Comparison of ENCODE assay signal across 24 cellular contexts in the genomic region with DNA sequence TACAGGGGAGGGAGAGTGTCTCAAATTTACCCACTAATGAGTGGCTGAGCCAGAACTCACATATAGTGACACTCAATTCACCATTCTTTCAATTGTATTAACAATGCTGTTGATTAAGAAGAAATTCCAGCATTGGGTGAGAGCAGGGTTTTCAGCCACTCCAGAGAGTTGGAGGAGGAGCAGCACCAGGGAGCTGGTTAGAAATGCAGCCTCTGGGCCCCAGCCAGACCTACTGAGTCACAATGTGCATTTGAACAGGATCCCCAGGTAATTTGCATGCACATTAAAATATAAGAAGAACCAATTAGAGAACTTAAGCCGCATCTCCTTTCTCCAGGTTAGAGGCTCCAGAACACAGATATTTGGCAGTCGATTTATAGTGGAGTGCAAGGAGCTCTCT. TPM values are rescaled to one million over a fixed set of nuclear protein-coding genes. Genes with fewer than 3 reads are reported as not detected.
DNase-seq lines count a peak whose midpoint lies in the region; FAIRE-seq and TF ChIP-seq lines count a peak whose summit lies in the region.
"Had no signal": no experiment of that assay in that cellular context is flagged by ENCODE, and none has a peak within 500 bp of the region (broad histone marks: within the 10 kb centered on the region; RNA-seq: fewer than 3 reads in every experiment).

No MANE protein-coding gene starts in this region.

- H3K79me2 ChIP-seq in H1 (ENCODE audit: control insufficient read depth in 1 of 2, insufficient read depth in 2 of 2, low read length in 2 of 2) = no peaks in the 10 kb centered on the region

- H3K9ac ChIP-seq in HUES48 (ENCODE audit: low read depth, low read length) = no peak overlapping the region
- no peak overlapping the region for H3K9ac ChIP-seq in H1 (replicated peaks in 1 of 4; ENCODE audit: extremely low read depth in 1 of 4, low read depth in 3 of 4, low read length in 3 of 4)

- H3K27ac ChIP-seq in HUES48 (ENCODE audit: low read depth, low read length) = peak overlapping the region; percentile 14
- no peak overlapping the region for H3K27ac ChIP-seq in H1 (ENCODE audit: low read depth, low read length)
- H3K27ac ChIP-seq: A549 had no signal

- H3K56ac ChIP-seq in H1 (replicated peaks; ENCODE audit: insufficient read length, low read depth, low read length) = no peak overlapping the region

- 27% methylated on average over 2 of the region's 2 CpGs; no CpG with 5 or more reads in 1 of the 2 experiments for WGBS in H1 (ENCODE audit: extremely low coverage in 1 of 2, insufficient coverage in 1 of 2, insufficient read length in 1 of 2, insufficient replicate concordance in 2 of 2, low coverage in 1 of 2, low lambda C conversion rate in 2 of 2, missing lambda C conversion rate in 1 of 2), 2 experiments

- no peak overlapping the region for H2BK5ac ChIP-seq in H1 (ENCODE audit: low read depth, low read length)

- H2BK20ac ChIP-seq in H1 (ENCODE audit: low read length) = no peak overlapping the region

- H3K36me3 ChIP-seq in HUES48 (ENCODE audit: control insufficient read depth, insufficient read depth, low read length) = no peaks in the 10 kb centered on the region
- no peaks in the 10 kb centered on the region for H3K36me3 ChIP-seq in H1 (ENCODE audit: control insufficient read depth in 2 of 4, insufficient read depth in 4 of 4, low read length in 3 of 4)

- H4K5ac ChIP-seq in H1 (ENCODE audit: insufficient read length, low read depth, low read length) = no peak overlapping the region

- DNase-seq in H1 (ENCODE audit: low read depth in 1 of 2, low spot score in 2 of 2) = peak in 1 of 2 experiments; percentile 29
- no peak for DNase-seq in NCI-H526 treated with DMSO at 0.1 percent for 48 hours (lab: John Stamatoyannopoulos, UW)
- DNase-seq in activated CD4-positive, alpha-beta T cell treated with anti-CD3 and anti-CD28 coated beads for 48 hours = no peak
- DNase-seq in endothelial cell (ENCODE audit: low spot score) = no peak
- DNase-seq: 8988T; ACHN; AML-193; C1 segment of cervical spinal cord; Calu3; CD4-positive, alpha-beta memory T cell; COR-L47; DMS53; DMS79 treated with DMSO at 0.1 percent for 48 hours; GF-D8; GOT3; H9 had no signal

- peaks cover 30% of the 10 kb centered on the region for H3K4me1 ChIP-seq in HUES48 (ENCODE audit: control insufficient read depth, insufficient read depth, low read length)
- H3K4me1 ChIP-seq in H1 (replicated peaks in 1 of 4; ENCODE audit: control insufficient read depth in 3 of 4, insufficient read depth in 4 of 4, low read length in 3 of 4) = peaks cover 2 to 14% (median 5%) of the 10 kb centered on the region in 4 experiments; a peak in 6 of 7 replicates
- H3K4me1 ChIP-seq: A549 had no signal

- H3K4me3 Mint-ChIP-seq in endothelial cell (ENCODE audit: unreplicated experiment) = no peak overlapping the region
- H3K4me3 Mint-ChIP-seq: CD4-positive, alpha-beta memory T cell; H9 had no signal

- H3K18ac ChIP-seq in H1 (ENCODE audit: extremely low read depth, low read length) = no peak overlapping the region

- no peak overlapping the region for H2BK120ac ChIP-seq in H1 (replicated peaks; ENCODE audit: low read depth, low read length)

- no peaks in the 10 kb centered on the region for H3K79me1 ChIP-seq in H1 (ENCODE audit: low read depth, low read length)

- H3K27me3 ChIP-seq in HUES48 (ENCODE audit: control insufficient read depth, insufficient read depth, low read length) = 0 out of 2 replicates have a peak, but pooled peaks cover 4% of the 10 kb centered on the region
- H3K27me3 ChIP-seq in H1 (replicated peaks in 1 of 4; ENCODE audit: control insufficient read depth in 3 of 4, extremely low read depth in 1 of 4, insufficient read depth in 3 of 4, low read length in 3 of 4) = no peaks in the 10 kb centered on the region

- POLR2A ChIA-PET in H1 (lab: Charles Lee; ENCODE audit: partially characterized antibody) = no interaction called here

- no peak overlapping the region for H3K4ac ChIP-seq in H1 (replicated peaks; ENCODE audit: insufficient read length, low read depth, low read length)

- no peak overlapping the region for H3K23ac ChIP-seq in H1 (ENCODE audit: insufficient read length)

- no peak overlapping the region for H4K8ac ChIP-seq in H1 (ENCODE audit: extremely low read depth, insufficient read depth, low read length)

- no peak for TF ChIP-seq EP300 in H1 (IDR thresholded peaks at IDR 0.05; ENCODE audit: borderline replicate concordance in 1 of 2, low read depth in 2 of 2, low read length in 2 of 2)

- no peak overlapping the region for H2BK12ac ChIP-seq in H1 (ENCODE audit: low read depth, low read length)

- TF ChIP-seq CTCF in H1 (IDR thresholded peaks at IDR 0.05; ENCODE audit: control extremely low read depth in 1 of 3, insufficient read depth in 1 of 3, low read depth in 1 of 3, low read length in 3 of 3) (no peak), endothelial cell (IDR thresholded peaks at IDR 0.05; ENCODE audit: unreplicated experiment) (no peak)

- peaks cover 6% of the 10 kb centered on the region for H3K36me3 Mint-ChIP-seq in endothelial cell (ENCODE audit: low read depth, unreplicated experiment)
- H3K36me3 Mint-ChIP-seq: CD4-positive, alpha-beta memory T cell had no signal

- no peaks in the 10 kb centered on the region for H3K9me3 Mint-ChIP-seq in endothelial cell (ENCODE audit: unreplicated experiment)
- H3K9me3 Mint-ChIP-seq: CD4-positive, alpha-beta memory T cell; H9 had no signal

- H3K27ac Mint-ChIP-seq in endothelial cell (ENCODE audit: unreplicated experiment) = no peak overlapping the region
- H3K27ac Mint-ChIP-seq: H9 had no signal

- FAIRE-seq in H1 (lab: Jason Lieb, UNC) = no peak
- FAIRE-seq: A549, GM12891, GM18507 had no signal

- no peak for TF ChIP-seq RAD21 in H1 (IDR thresholded peaks at IDR 0.05 in 1 of 2, conservative IDR thresholded peaks at IDR 0.05 in 1 of 2; ENCODE audit: low read depth in 2 of 2, low read length in 2 of 2)

- CTCF ChIA-PET in H1 (lab: Charles Lee; ENCODE audit: partially characterized antibody) = interaction anchor here (0.8 to 1.5 kb wide), 6 partner anchors 9 to 122 kb away, joined by 3 read pairs; no protein-coding TSS in a partner anchor

- H3K4me2 ChIP-seq in H1 (ENCODE audit: insufficient read depth in 1 of 2, low read depth in 2 of 2, low read length in 2 of 2) = peak overlapping the region; percentile 37 to 43; a peak in 3 of 4 replicates
- H3K4me2 ChIP-seq: A549 had no signal

- H3K4me1 Mint-ChIP-seq in endothelial cell (ENCODE audit: unreplicated experiment) = peaks cover 17% of the 10 kb centered on the region
- H3K4me1 Mint-ChIP-seq: CD4-positive, alpha-beta memory T cell had no signal

- H3K27me3 Mint-ChIP-seq in endothelial cell (ENCODE audit: unreplicated experiment) = peaks cover 5% of the 10 kb centered on the region

- H2BK15ac ChIP-seq in H1 (ENCODE audit: low read length) = no peak overlapping the region

- no peak overlapping the region for H2AK5ac ChIP-seq in H1 (ENCODE audit: low read depth, low read length)

- H2AFZ ChIP-seq in H1 (ENCODE audit: low read length) = no peak overlapping the region

- no peak overlapping the region for H4K91ac ChIP-seq in H1 (replicated peaks; ENCODE audit: insufficient read length, low read length)

- H3K9me3 ChIP-seq in HUES48 (ENCODE audit: control insufficient read depth, insufficient read depth, low read length) (no peaks in the 10 kb centered on the region), H1 (ENCODE audit: insufficient read depth in 2 of 2, low read depth in 1 of 2, low read length in 1 of 2) (no peaks in the 10 kb centered on the region), iPS-18c (ENCODE audit: control insufficient read depth, insufficient read depth, low read length) (no peaks in the 10 kb centered on the region)
- H3K9me3 ChIP-seq: A549 had no signal

- no peaks in the 10 kb centered on the region for H4K20me1 ChIP-seq in H1 (replicated peaks in 1 of 2; ENCODE audit: control insufficient read depth in 1 of 2, insufficient read depth in 2 of 2, low read length in 2 of 2)

- H3K23me2 ChIP-seq in H1 (ENCODE audit: low read depth, low read length) = no peaks in the 10 kb centered on the region; the same call in 1 of the 2 replicates

- H3K4me3 ChIP-seq in HUES48 (ENCODE audit: low read depth, low read length) = no peak overlapping the region
- 0 out of 8 replicates have a peak overlapping the region, but pooled peaks of 1 of the 4 experiments have one; percentile 12 for H3K4me3 ChIP-seq in H1 (ENCODE audit: extremely low read depth in 1 of 4, insufficient read depth in 2 of 4, low read depth in 3 of 4, low read length in 4 of 4)
- peak overlapping the region; percentile 15; the same call in 1 of the 2 replicates for H3K4me3 ChIP-seq in iPS-18c (ENCODE audit: insufficient read depth, low read depth, low read length)
- H3K4me3 ChIP-seq: A549 had no signal

- TF ChIP-seq POLR2A in H1 (IDR thresholded peaks at IDR 0.05; ENCODE audit: control extremely low read depth in 1 of 2, low read depth in 2 of 2, low read length in 2 of 2) = no peak

- no peak overlapping the region for H3K14ac ChIP-seq in H1 (ENCODE audit: insufficient read length)

TF ChIP-seq in H1, 55 proteins besides CTCF, POLR2A, EP300 and RAD21:
- TF ChIP-seq TEAD4 (IDR thresholded peaks at IDR 0.05; ENCODE audit: low read depth, low read length) = peak; percentile 28; the same call in 1 of the 2 replicates
- TF ChIP-seq ASH2L (IDR thresholded peaks at IDR 0.05; ENCODE audit: low read length) = no peak

RNA-seq across cellular contexts. Expression of gene TNR, which starts 41.8 kb away (rescaled TPM):
- not detected in 2 replicates for total RNA-seq in H1 (2021; fragmentation: NEBNext Ultra II Directional; extraction: Animal tissue kit (Norgen Biotek cat#: 25700))
- 0.02 and 0.03 TPM in 2 replicates for polyA plus RNA-seq in H1 (2011; rRNA removed)
- polyA plus RNA-seq in H1 (2011; cell fraction: cytosol; rRNA removed) = not detected
- polyA plus RNA-seq in H1 (2011; cell fraction: nucleus; rRNA removed) = 0.01 TPM
- 0.01 TPM in 1 of 4 replicates, not detected in the others for polyA plus RNA-seq in H1 (2012, experiment 1 of 2)
- not detected for polyA plus RNA-seq in H1 (2012, experiment 2 of 2)
- polyA plus RNA-seq in H1 (2013, experiment 1 of 2) = 0.02 TPM
- under 0.01 TPM for polyA plus RNA-seq in H1 (2013, experiment 2 of 2)
- polyA minus RNA-seq in H1 (2011; rRNA and poly(A)+ RNA removed) = 0.05 TPM in 1 of 2 replicates, not detected in the other
- polyA minus RNA-seq in H1 (2011; cell fraction: cytosol; rRNA and poly(A)+ RNA removed) = not detected
- not detected for polyA minus RNA-seq in H1 (2011; cell fraction: nucleus; rRNA and poly(A)+ RNA removed)
- total RNA-seq in endothelial cell (ENCODE audit: unreplicated experiment) = 6.5 TPM
- total RNA-seq: Calu3; CD4-positive, alpha-beta memory T cell; Daoy; G401 had no signal
- polyA plus RNA-seq: BJ; CD4-positive, alpha-beta memory T cell had no signal
